ENCODE assay signal across 31 cellular contexts in genomic region chr11:76621466-76621865, GRCh38. TPM values are rescaled to one million over a fixed set of nuclear protein-coding genes. Genes with fewer than 3 reads are reported as not detected.
DNase-seq lines count a peak whose midpoint lies in the region; ATAC-seq, FAIRE-seq and TF ChIP-seq lines count a peak whose summit lies in the region.
"Had no signal": no experiment of that assay in that cellular context is flagged by ENCODE, and none has a peak within 500 bp of the region (broad histone marks: within the 10 kb centered on the region; RNA-seq: fewer than 3 reads in every experiment).

No MANE protein-coding gene starts in this region.

- no peak for ATAC-seq in left ventricle myocardium superior
- no peak for ATAC-seq in HG02870 (IDR thresholded peaks at IDR 0.05; ENCODE audit: unreplicated experiment)
- ATAC-seq in GM21786 (IDR thresholded peaks at IDR 0.05; ENCODE audit: unreplicated experiment) = no peak
- ATAC-seq: activated CD8-positive, alpha-beta T cell treated with anti-CD3 and anti-CD28 coated beads, Interleukin-2, amount 10 ng/mL, durations not matched to agents 7 days and 5 days; CD8-positive, alpha-beta T cell; gastrocnemius medialis; SK-N-SH treated with all-trans-retinoic acid at 6 μM for 48 hours; T-helper 17 cell had no signal

- H3K4me3 ChIP-seq in hepatocyte (no peak overlapping the region), trophoblast cell (ENCODE audit: low read depth, low read length) (no peak overlapping the region), kidney (ENCODE audit: low read length in 2 of 2) (no peak overlapping the region)
- H3K4me3 ChIP-seq: gastrocnemius medialis, PC-9, vagina had no signal

- peak overlapping the region; percentile 61 for H3K27ac ChIP-seq in hepatocyte
- H3K27ac ChIP-seq in trophoblast cell (ENCODE audit: low read depth, low read length) = no peak overlapping the region
- H3K27ac ChIP-seq in kidney (ENCODE audit: low read depth in 2 of 2, low read length in 2 of 2) = peak overlapping the region in 1 of 2 donors; percentile 5
- H3K27ac ChIP-seq: gastrocnemius medialis, PC-9, vagina had no signal

- H3K27me3 ChIP-seq in hepatocyte = no peaks in the 10 kb centered on the region
- H3K27me3 ChIP-seq in trophoblast cell (ENCODE audit: insufficient read depth, low read length) = no peaks in the 10 kb centered on the region
- H3K27me3 ChIP-seq: gastrocnemius medialis, vagina had no signal

- H4K8ac ChIP-seq in trophoblast cell (ENCODE audit: low read depth, low read length) = no peak overlapping the region

- H2BK5ac ChIP-seq in trophoblast cell (ENCODE audit: low read depth, low read length, poor library complexity) = no peak overlapping the region

- H3K79me1 ChIP-seq in trophoblast cell (ENCODE audit: low read length) = peaks cover 18% of the 10 kb centered on the region

- no peak overlapping the region for H3K23ac ChIP-seq in trophoblast cell (ENCODE audit: low read length)

- DNase-seq in cardiac septum (ENCODE audit: low spot score) (peak; percentile 50), left ventricle myocardium superior (no peak), hepatocyte (ENCODE audit: low spot score) (no peak), trophoblast cell (no peak), kidney (no peak)
- no peak for DNase-seq in activated CD4-positive, alpha-beta T cell treated with anti-CD3 and anti-CD28 coated beads, Interleukin-2, amount 50 U/mL, for 48 hours
- DNase-seq: activated CD8-positive, alpha-beta T cell treated with anti-CD3 and anti-CD28 coated beads, Interleukin-2, amount 10 ng/mL, durations not matched to agents 7 days and 5 days; activated effector memory CD4-positive, alpha-beta T cell treated with anti-CD3 and anti-CD28 coated beads, Interleukin-2, amount 50 U/mL, for 16 hours; activated naive CD8-positive, alpha-beta T cell treated with anti-CD3 and anti-CD28 coated beads, Interleukin-2, amount 10 ng/mL, durations not matched to agents 7 days and 5 days; CD8-positive, alpha-beta T cell; central memory CD4-positive, alpha-beta T cell; EL; gastrocnemius medialis; left cardiac atrium; mesendoderm; naive B cell; NCI-H1048; NCI-H2107; occipital lobe; PC-9; Right ventricle myocardium superior; T-helper 17 cell had no signal

- peak overlapping the region; percentile 21 for H2BK12ac ChIP-seq in trophoblast cell (ENCODE audit: low read length)

- H4K20me1 ChIP-seq in hepatocyte (ENCODE audit: insufficient read depth, poor library complexity, severe bottlenecking) = no peaks in the 10 kb centered on the region

- no peaks in the 10 kb centered on the region for H3K9me3 ChIP-seq in hepatocyte (ENCODE audit: low read depth)
- H3K9me3 ChIP-seq in trophoblast cell (ENCODE audit: insufficient read depth, low read depth, low read length) = peaks cover 12% of the 10 kb centered on the region
- peaks cover 0 to 8% of the 10 kb centered on the region in 2 donors for H3K9me3 ChIP-seq in kidney (ENCODE audit: control insufficient read depth in 1 of 2, low read length in 2 of 2)
- H3K9me3 ChIP-seq: vagina had no signal

- H3K9ac ChIP-seq in trophoblast cell (ENCODE audit: low read length) (no peak overlapping the region), kidney (ENCODE audit: low read length in 2 of 2) (no peak overlapping the region)

- intact Hi-C loops in cardiac septum (cut with DNase I) (no loop called here), left ventricle myocardium superior (cut with micrococcal nuclease) (no loop called here), kidney (cut with DNase I) (no loop called here)

- no peak overlapping the region for H2AK5ac ChIP-seq in trophoblast cell (ENCODE audit: low read length)

- H3K14ac ChIP-seq in trophoblast cell (ENCODE audit: low read length) = no peak overlapping the region

- H3K36me3 ChIP-seq in hepatocyte (replicated peaks; ENCODE audit: insufficient read depth, low read depth) (no peaks in the 10 kb centered on the region), trophoblast cell (ENCODE audit: control insufficient read depth in 1 of 2, insufficient read depth in 2 of 2, low read length in 2 of 2) (no peaks in the 10 kb centered on the region), kidney (ENCODE audit: control insufficient read depth in 1 of 2, insufficient read depth in 2 of 2, low read length in 2 of 2) (no peaks in the 10 kb centered on the region)
- H3K36me3 ChIP-seq: gastrocnemius medialis, vagina had no signal

- no peak overlapping the region for H3K4ac ChIP-seq in trophoblast cell (ENCODE audit: low read depth, low read length)

- H2AFZ ChIP-seq in hepatocyte = no peak overlapping the region
- H2AFZ ChIP-seq in trophoblast cell (ENCODE audit: insufficient read depth, low read length, poor library complexity) = no peak overlapping the region
- H2AFZ ChIP-seq: PC-9 had no signal

- no peak overlapping the region for H4K12ac ChIP-seq in trophoblast cell (ENCODE audit: low read depth, low read length)

- peak overlapping the region; percentile 89 for H4K91ac ChIP-seq in trophoblast cell (ENCODE audit: low read depth, low read length)

- peak overlapping the region; percentile 18 for H3K18ac ChIP-seq in trophoblast cell (ENCODE audit: low read length)

- no peak for TF ChIP-seq CTCF in hepatocyte (IDR thresholded peaks at IDR 0.05; ENCODE audit: poor library complexity)
- TF ChIP-seq CTCF in kidney (IDR thresholded peaks at IDR 0.05; ENCODE audit: borderline replicate concordance, extremely low read depth, insufficient read depth) = no peak

- FAIRE-seq in kidney (lab: Jason Lieb, UNC) = no peak
- FAIRE-seq: endometrium, GM18507, GM19239, TTC549 had no signal

- peak overlapping the region; percentile 0 for H2BK120ac ChIP-seq in trophoblast cell (ENCODE audit: insufficient read depth, low read length, poor library complexity)

- H3K4me2 ChIP-seq in hepatocyte (no peak overlapping the region), trophoblast cell (ENCODE audit: low read length) (no peak overlapping the region)
- H3K4me2 ChIP-seq: PC-9 had no signal

- H3K4me1 ChIP-seq in hepatocyte (ENCODE audit: insufficient read depth) (peaks cover 23% of the 10 kb centered on the region), trophoblast cell (ENCODE audit: control insufficient read depth in 1 of 2, insufficient read depth in 2 of 2, low read length in 2 of 2) (peaks cover 33 to 40% of the 10 kb centered on the region in 2 experiments), kidney (ENCODE audit: control insufficient read depth in 1 of 2, insufficient read depth in 1 of 2, low read depth in 1 of 2, low read length in 2 of 2) (no peaks in the 10 kb centered on the region)
- H3K4me1 ChIP-seq: gastrocnemius medialis had no signal

- no peaks in the 10 kb centered on the region for H3K9me2 ChIP-seq in hepatocyte (replicated peaks; ENCODE audit: insufficient read depth)

- 84% methylated on average over 8 of the region's 8 CpGs for WGBS in hepatocyte (ENCODE audit: low lambda C conversion rate, missing lambda C conversion rate)
- no CpG with 5 or more reads among the region's 8 CpGs for WGBS in trophoblast cell (ENCODE audit: extremely low coverage, insufficient coverage, insufficient read length)

- no peaks in the 10 kb centered on the region for H3K79me2 ChIP-seq in hepatocyte
- no peaks in the 10 kb centered on the region for H3K79me2 ChIP-seq in trophoblast cell (ENCODE audit: control insufficient read depth, insufficient read depth, low read length, poor library complexity)

RNA-seq across cellular contexts. Expression of gene LRRC32, which starts 49.1 kb away (rescaled TPM):
- 33.5 TPM for total RNA-seq in cardiac septum
- 30.8 TPM for total RNA-seq in left ventricle myocardium superior
- total RNA-seq in hepatocyte = 14.7 and 25.5 TPM in 2 replicates
- polyA plus RNA-seq in hepatocyte = 75.2 and 80.4 TPM in 2 replicates
- 39.7 and 40.3 TPM in 2 replicates for polyA plus RNA-seq in trophoblast cell (2013)
- 136 TPM for total RNA-seq in kidney
- 105 TPM for polyA plus RNA-seq in kidney (ENCODE audit: insufficient read depth, low read depth, low replicate concordance)
- total RNA-seq: HT-29, PC-9 had no signal
